In genomic region chr7:124929467-124930172, GRCh38 we compare ENCODE assay signal across 8 cellular contexts. TPM values are rescaled to one million over a fixed set of nuclear protein-coding genes. Genes with fewer than 3 reads are reported as not detected.
A peak's percentile ranks its signal among the peaks of the same experiment; 100 is the strongest.
DNase-seq lines count a peak whose midpoint lies in the region; ATAC-seq and TF ChIP-seq lines count a peak whose summit lies in the region.

Gene POT1 (minus strand): TSS chr7:124929825. CDS start chr7:124897173, 32,652 bp downstream.

- peaks cover 8% of the 10 kb centered on the region for H3K4me1 ChIP-seq in Panc1 (ENCODE audit: control insufficient read depth, insufficient read depth, low read length)
- H3K4me1 ChIP-seq in esophagus (ENCODE audit: control insufficient read depth in 2 of 2, insufficient read depth in 2 of 2, low read length in 1 of 2): no peaks in the 10 kb centered on the region
- no peaks in the 10 kb centered on the region for H3K4me1 ChIP-seq in mucosa of stomach (ENCODE audit: control insufficient read depth, insufficient read depth, low read length)

- intact Hi-C loops in Panc1 (cut with micrococcal nuclease; ENCODE audit: unreplicated experiment): no loop called here

- no peaks in the 10 kb centered on the region for H3K27me3 Mint-ChIP-seq in activated T-cell treated with anti-CD3 and anti-CD28 coated beads, Interleukin-2, amount 50 U/mL, for 4 hours (ENCODE audit: low read depth)

- in situ Hi-C loops in Panc1 (cut with HindIII; ENCODE audit: low pct_unique_long_range_greater_than_20kb, low sequenced_read_pairs): no loop called here

- TF ChIP-seq CTCF in Panc1 (IDR thresholded peaks at IDR 0.05): no peak

- ATAC-seq in GM21723 (IDR thresholded peaks at IDR 0.05; ENCODE audit: unreplicated experiment): peak; percentile 100
- peak; percentile 100 for ATAC-seq in Panc1
- ATAC-seq in activated T-cell treated with anti-CD3 and anti-CD28 coated beads, Interleukin-2, amount 50 U/mL, for 4 hours: peak; percentile 100

- H3K4me3 ChIP-seq in Panc1 (ENCODE audit: low read depth in 2 of 2, low read length in 2 of 2) (peak within 1 kb of the TSS; percentile 95), esophagus (ENCODE audit: low read depth in 1 of 2, low read length in 2 of 2) (peak within 1 kb of the TSS; percentile 53 to 67), mucosa of stomach (ENCODE audit: low read length) (peak within 1 kb of the TSS; percentile 48)

- H3K9me3 ChIP-seq in Panc1 (ENCODE audit: control insufficient read depth, insufficient read depth, low read depth, low read length) (no peaks in the 10 kb centered on the region), esophagus (ENCODE audit: control insufficient read depth in 2 of 2, insufficient read depth in 1 of 2, low read depth in 1 of 2, low read length in 1 of 2) (no peaks in the 10 kb centered on the region), mucosa of stomach (ENCODE audit: control insufficient read depth, low read length) (no peaks in the 10 kb centered on the region)

- POLR2A ChIA-PET in Panc1 (lab: Charles Lee): interaction anchor here (0.6 kb wide), 1 partner anchor 37 kb away, joined by 3 read pairs; no protein-coding TSS in a partner anchor

- CTCF ChIA-PET in Panc1 (lab: Charles Lee): no interaction called here

- no TSS peak for BruUV-seq in Panc1 (replicated peaks; lab: Mats Ljungman, UMichigan)

- peak within 1 kb of the TSS; percentile 60 for H3K9ac ChIP-seq in mucosa of stomach (ENCODE audit: low read length)

- H3K9me3 Mint-ChIP-seq in activated T-cell treated with anti-CD3 and anti-CD28 coated beads, Interleukin-2, amount 50 U/mL, for 4 hours: no peaks in the 10 kb centered on the region

- no peaks in the 10 kb centered on the region; the same call in 1 of the 2 replicates for H3K36me3 ChIP-seq in Panc1 (ENCODE audit: control insufficient read depth, insufficient read depth, low read length)
- H3K36me3 ChIP-seq in esophagus (ENCODE audit: control insufficient read depth in 2 of 2, insufficient read depth in 2 of 2, low read length in 1 of 2): no peaks in the 10 kb centered on the region
- no peaks in the 10 kb centered on the region for H3K36me3 ChIP-seq in mucosa of stomach (ENCODE audit: control insufficient read depth, insufficient read depth, low read length)

- peak within 1 kb of the TSS; percentile 95 for H3K4me3 Mint-ChIP-seq in activated T-cell treated with anti-CD3 and anti-CD28 coated beads, Interleukin-2, amount 50 U/mL, for 4 hours

- H3K4me1 Mint-ChIP-seq in activated T-cell treated with anti-CD3 and anti-CD28 coated beads, Interleukin-2, amount 50 U/mL, for 4 hours (ENCODE audit: low read depth): peaks cover 41% of the 10 kb centered on the region

- H3K27ac ChIP-seq in Panc1 (ENCODE audit: low read length) (peak within 1 kb of the TSS; percentile 95), esophagus (ENCODE audit: low read depth in 2 of 2, low read length in 1 of 2) (peak within 1 kb of the TSS; percentile 70 to 80)

- H3K27me3 ChIP-seq in Panc1 (ENCODE audit: control insufficient read depth, insufficient read depth, low read length) (no peaks in the 10 kb centered on the region), esophagus (ENCODE audit: control insufficient read depth in 1 of 2, insufficient read depth in 2 of 2, low read length in 2 of 2) (no peaks in the 10 kb centered on the region), mucosa of stomach (ENCODE audit: control insufficient read depth, insufficient read depth, low read length) (no peaks in the 10 kb centered on the region)

- peak; percentile 100 for DNase-seq in DMS53 (lab: John Stamatoyannopoulos, UW)
- DNase-seq in KG1 (lab: John Stamatoyannopoulos, UW): peak; percentile 93
- peak; percentile 99 for DNase-seq in Panc1 (ENCODE audit: low read depth, low spot score)
- peak; percentile 97 for DNase-seq in activated T-cell treated with anti-CD3 and anti-CD28 coated beads, Interleukin-2, amount 50 U/mL, for 4 hours
- peak; percentile 91 to 92 for DNase-seq in stimulated activated CD8-positive, alpha-beta memory T cell treated with anti-CD3 and anti-CD28 coated beads, Interleukin-7, amount 100 ng/mL, for 1 hour (ENCODE audit: low read depth in 2 of 2)

- WGBS in esophagus, 2 donors: 0% methylated on average over 45 of the region's 45 CpGs

- peaks cover 21% of the 10 kb centered on the region for H3K36me3 Mint-ChIP-seq in activated T-cell treated with anti-CD3 and anti-CD28 coated beads, Interleukin-2, amount 50 U/mL, for 4 hours (ENCODE audit: insufficient read depth)

RNA-seq across cellular contexts. Expression of gene POT1, which starts in this region (rescaled TPM):
- 20.9 TPM for total RNA-seq in Panc1 (2021; ENCODE audit: unreplicated experiment)
- 11.0 TPM for polyA plus RNA-seq in Panc1 (2012; ENCODE audit: insufficient read length)
- 10 to 100 TPM; 18.9 to 22.6 (median 20.2) TPM for total RNA-seq in activated T-cell treated with anti-CD3 and anti-CD28 coated beads, Interleukin-2, amount 50 U/mL, for 4 hours
- 1 to 10 TPM; 2.8 to 4.3 TPM for polyA plus RNA-seq in esophagus

Comparison
In these comparisons a context has a peak if more than half of its experiments do, and no peak if none do; other contexts are left out.
1. Peak in every context shown above with its lines: DNase-seq, ATAC-seq, H3K4me3 ChIP-seq and H3K27ac ChIP-seq.